In the genomic region with DNA sequence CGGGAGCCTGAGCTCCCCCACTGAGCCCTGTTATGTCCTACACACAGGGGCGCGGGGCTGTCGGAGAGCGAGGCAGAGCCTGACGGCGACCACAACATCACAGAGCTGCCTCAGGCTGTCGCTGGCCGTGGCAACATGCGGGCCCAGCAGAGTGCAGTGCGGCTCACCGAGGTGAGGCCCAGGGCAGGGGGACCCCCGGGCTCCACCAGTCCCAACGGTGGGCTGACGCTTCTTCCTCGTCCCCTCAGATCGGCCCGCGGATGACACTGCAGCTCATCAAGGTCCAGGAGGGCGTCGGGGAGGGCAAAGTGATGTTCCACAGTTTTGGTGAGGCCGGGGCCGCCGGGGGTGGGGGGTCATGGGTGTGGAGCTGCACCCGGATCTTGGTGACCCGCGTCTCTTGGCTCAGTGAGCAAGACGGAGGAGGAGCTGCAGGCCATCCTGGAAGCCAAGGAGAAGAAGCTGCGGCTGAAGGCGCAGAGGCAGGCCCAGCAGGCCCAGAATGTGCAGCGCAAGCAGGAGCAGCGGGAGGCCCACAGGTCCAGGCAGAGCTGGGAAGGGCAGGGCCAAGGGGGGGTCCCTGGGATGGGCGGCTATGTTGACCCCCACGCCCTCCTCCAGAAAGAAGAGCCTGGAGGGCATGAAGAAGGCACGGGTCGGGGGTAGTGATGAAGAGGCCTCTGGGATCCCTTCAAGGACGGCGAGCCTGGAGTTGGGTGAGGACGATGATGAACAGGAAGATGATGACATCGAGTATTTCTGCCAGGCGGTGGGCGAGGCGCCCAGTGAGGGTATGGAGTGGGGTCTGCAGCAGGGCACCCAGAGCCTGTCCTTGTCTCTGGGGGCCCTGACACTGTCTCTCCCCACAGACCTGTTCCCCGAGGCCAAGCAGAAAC, we compare ENCODE assay signal across 12 cellular contexts. TPM values are rescaled to one million over a fixed set of nuclear protein-coding genes. Genes with fewer than 3 reads are reported as not detected.
DNase-seq lines count a peak whose midpoint lies in the region; ATAC-seq, FAIRE-seq and TF ChIP-seq lines count a peak whose summit lies in the region.
"Had no signal": no experiment of that assay in that cellular context is flagged by ENCODE, and none has a peak within 500 bp of the region (broad histone marks: within the 10 kb centered on the region; RNA-seq: fewer than 3 reads in every experiment).

No MANE protein-coding gene starts in this region.

- intact Hi-C loops in GM12878 (cut with micrococcal nuclease; ENCODE audit: unreplicated experiment), result loop anchor here (5.0 kb wide), 1 partner anchor 83 kb away; no protein-coding TSS in a partner anchor

- in situ Hi-C loops in GM12878 (cut with MboI), result no loop called here

- SMC1A ChIA-PET in GM12878 (lab: Charles Lee; ENCODE audit: uncharacterized antibody, unreplicated experiment), result interaction anchor here (11.4 kb wide), 1 partner anchor 10 kb away, joined by 150 read pairs; a partner anchor contains a TSS

- peak overlapping the region; percentile 87 to 99 (median 96) for H3K27ac ChIP-seq in BLaER1 treated with 17β-estradiol and CSF1 and Interleukin-3, amounts not matched to agents 10 nM and 100 nM
- peak overlapping the region; percentile 62 for H3K27ac ChIP-seq in GM12878 (ENCODE audit: control insufficient read depth, insufficient read depth)
- H3K27ac ChIP-seq: tibial artery had no signal

- H3K9me3 ChIP-seq in BLaER1 treated with 17β-estradiol and CSF1 and Interleukin-3, amounts not matched to agents 10 nM and 100 nM (replicated peaks in 1 of 11), result no peaks in the 10 kb centered on the region
- H3K9me3 ChIP-seq in GM12878 (replicated peaks; ENCODE audit: control insufficient read depth, insufficient read depth, low read length), result no peaks in the 10 kb centered on the region
- H3K9me3 ChIP-seq: tibial artery had no signal

- DNase-seq in GM12878 (ENCODE audit: low read depth, low spot score), result no peak
- DNase-seq in NCI-H187 treated with DMSO at 0.1 percent for 48 hours (lab: John Stamatoyannopoulos, UW), result no peak
- no peak for DNase-seq in NCI-H446 treated with DMSO at 0.1 percent for 48 hours (lab: John Stamatoyannopoulos, UW)
- DNase-seq: NCI-H2081 treated with DMSO at 0.1 percent for 48 hours, retina, tibial artery had no signal

- peaks cover 61% of the 10 kb centered on the region for H3K79me2 ChIP-seq in GM12878 (ENCODE audit: control insufficient read depth, insufficient read depth, low read length)

- H4K20me1 ChIP-seq in BLaER1 treated with 17β-estradiol and CSF1 and Interleukin-3, amounts not matched to agents 10 nM and 100 nM, result peaks cover 23 to 82% (median 34%) of the 10 kb centered on the region in 11 experiments; a peak in 21 of 22 replicates
- H4K20me1 ChIP-seq in GM12878 (ENCODE audit: control insufficient read depth, insufficient read depth), result no peaks in the 10 kb centered on the region

- no peak for TF ChIP-seq EP300 in GM12878 (IDR thresholded peaks at IDR 0.05; ENCODE audit: borderline replicate concordance in 1 of 2, control insufficient read depth in 1 of 2, low read depth in 2 of 2, low read length in 2 of 2)

- H2AFZ ChIP-seq in GM12878 (ENCODE audit: control insufficient read depth, low read depth, low read length), result no peak overlapping the region

- H3K4me3 ChIP-seq in BLaER1 treated with 17β-estradiol and CSF1 and Interleukin-3, amounts not matched to agents 10 nM and 100 nM, result peak overlapping the region; percentile 42 to 96 (median 58); a peak in 19 of 20 replicates
- H3K4me3 ChIP-seq in GM12875 (ENCODE audit: low read depth, low read length) (peak overlapping the region; percentile 21), GM12878 (peak overlapping the region; percentile 51; the same call in 1 of the 2 replicates)
- H3K4me3 ChIP-seq: tibial artery had no signal

- no peaks in the 10 kb centered on the region for H3K27me3 ChIP-seq in BLaER1 treated with 17β-estradiol and CSF1 and Interleukin-3, amounts not matched to agents 10 nM and 100 nM
- no peaks in the 10 kb centered on the region for H3K27me3 ChIP-seq in GM12878 (replicated peaks in 1 of 2; ENCODE audit: control insufficient read depth in 2 of 2, insufficient read depth in 2 of 2, low read length in 1 of 2)
- H3K27me3 ChIP-seq: tibial artery had no signal

- TF ChIP-seq RAD21 in GM12878 (IDR thresholded peaks at IDR 0.05; ENCODE audit: insufficient read depth, low read depth, low read length), result no peak

- RAD21 ChIA-PET in GM12878 (lab: Charles Lee; ENCODE audit: unreplicated experiment), result interaction anchor here (1.7 to 8.6 kb wide), 2 partner anchors 10 to 83 kb away, joined by 3 to 166 read pairs; a partner anchor contains a TSS

- peak overlapping the region; percentile 81 to 99 (median 96) for H3K9ac ChIP-seq in BLaER1 treated with 17β-estradiol and CSF1 and Interleukin-3, amounts not matched to agents 10 nM and 100 nM
- no peak overlapping the region; the same call in 1 of the 2 replicates for H3K9ac ChIP-seq in GM12878 (ENCODE audit: control insufficient read depth, insufficient read depth, low read length)
- H3K9ac ChIP-seq: KMS-11 had no signal

- TF ChIP-seq POLR2A in GM12878 (IDR thresholded peaks at IDR 0.05; ENCODE audit: low read depth, low read length), result peak; percentile 57

- ATAC-seq in GM12878, result no peak
- no peak for ATAC-seq in HG03025 (IDR thresholded peaks at IDR 0.05; ENCODE audit: low FRiP score, unreplicated experiment)

- BruUV-seq in GM12878 (replicated peaks; lab: Mats Ljungman, UMichigan), result no TSS peak

- FAIRE-seq in GM12878 (lab: Jason Lieb, UNC), result no peak
- FAIRE-seq: GM19239, H54 had no signal

- peaks cover 59 to 78% (median 66%) of the 10 kb centered on the region in 11 experiments for H3K36me3 ChIP-seq in BLaER1 treated with 17β-estradiol and CSF1 and Interleukin-3, amounts not matched to agents 10 nM and 100 nM
- peaks cover 18 to 45% of the 10 kb centered on the region in 2 experiments; a peak in 3 of 4 replicates for H3K36me3 ChIP-seq in GM12878 (ENCODE audit: control insufficient read depth in 2 of 2, insufficient read depth in 2 of 2, low read length in 1 of 2)

- CTCF ChIA-PET in GM12878 (lab: Yijun Ruan, JAX), result interaction anchor here (2.0 to 9.8 kb wide), 3 partner anchors 10 to 179 kb away, joined by 8 to 171 read pairs (median 24); a partner anchor contains a TSS

- peaks cover 78 to 92% (median 86%) of the 10 kb centered on the region in 10 experiments for H3K4me1 ChIP-seq in BLaER1 treated with 17β-estradiol and CSF1 and Interleukin-3, amounts not matched to agents 10 nM and 100 nM
- H3K4me1 ChIP-seq in GM12878 (ENCODE audit: control insufficient read depth, insufficient read depth, low read length), result peaks cover 50% of the 10 kb centered on the region

- peak overlapping the region; percentile 84 to 100 (median 98) for H3K4me2 ChIP-seq in BLaER1 treated with 17β-estradiol and CSF1 and Interleukin-3, amounts not matched to agents 10 nM and 100 nM
- H3K4me2 ChIP-seq in GM12878 (ENCODE audit: control insufficient read depth, insufficient read depth), result peak overlapping the region; percentile 28

- POLR2A ChIA-PET in GM12878 (lab: Charles Lee), result interaction anchor here (0.9 to 5.4 kb wide), 4 partner anchors 8 to 179 kb away, joined by 3 to 58 read pairs (median 4); a partner anchor contains a TSS

- WGBS in GM12878 (ENCODE audit: insufficient coverage, insufficient replicate concordance, low lambda C conversion rate, missing lambda C conversion rate), result 86% methylated on average over 44 of the region's 44 CpGs

- TF ChIP-seq CTCF in GM12875 (IDR thresholded peaks at IDR 0.05; ENCODE audit: borderline replicate concordance, insufficient read depth, low read depth, low read length) (no peak), GM12878 (IDR thresholded peaks at IDR 0.05 in 2 of 3, conservative IDR thresholded peaks at IDR 0.05 in 1 of 3; ENCODE audit: control insufficient read depth in 2 of 3, extremely low read depth in 1 of 3, insufficient read depth in 1 of 3, low read depth in 3 of 3, low read length in 3 of 3) (no peak)

RNA-seq across cellular contexts. Expression of a gene that starts 1.2 kb away (rescaled TPM):
- 57.8 and 61.7 TPM in 2 replicates for total RNA-seq in GM12878 (2013; cell fraction: nucleolus; rRNA removed)
- total RNA-seq in GM12878 (2014; rRNA removed) (11.4 and 17.4 TPM in 2 replicates), GM12878 (2014; rRNA removed; fragmentation: Illumina TruSeq; extraction: Trizol) (7.4 and 8.2 TPM in 2 replicates), GM12878 (2021) (42.0 and 46.5 TPM in 2 replicates)
- polyA plus RNA-seq in GM12878 (2011; ENCODE audit: low read depth), result 5.0 TPM
- polyA plus RNA-seq in GM12878 (2011; rRNA removed) (12.5 and 26.5 TPM in 2 replicates), GM12878 (2014; fragmentation: Illumina TruSeq; extraction: Trizol) (1.2 and 4.9 TPM in 2 replicates), GM12878 (2014; fragmentation: Nextera tagmentation; extraction: Ambion mirVana) (under 1 TPM; 0.14 to 0.57 TPM), GM12878 (2014; rRNA removed) (32.5 and 39.0 TPM in 2 replicates), GM12878 (2016; fragmentation: Nextera tagmentation; extraction: Ambion mirVana) (1 to 10 TPM; 6.7 to 7.0 TPM)
- polyA plus RNA-seq in GM12878 (2011; cell fraction: cytosol; rRNA removed), result 44.1 and 69.0 TPM in 2 replicates
- 81.5 and 114 TPM in 2 replicates for polyA plus RNA-seq in GM12878 (2011; cell fraction: nucleus; rRNA removed)
- 28.3 and 37.9 TPM in 2 replicates for polyA plus RNA-seq in GM12878 (2012)
- 16.9 and 49.7 TPM in 2 replicates for polyA minus RNA-seq in GM12878 (2011; rRNA and poly(A)+ RNA removed)
- 22.1 and 26.3 TPM in 2 replicates for polyA minus RNA-seq in GM12878 (2011; cell fraction: cytosol; rRNA and poly(A)+ RNA removed)
- polyA minus RNA-seq in GM12878 (2011; cell fraction: nucleus; rRNA and poly(A)+ RNA removed), result 8.6 and 28.3 TPM in 2 replicates

RNA-seq across cellular contexts. Expression of a gene that starts 4.2 kb away (rescaled TPM):
- total RNA-seq in GM12878 (2013; cell fraction: nucleolus; rRNA removed), result 135 and 145 TPM in 2 replicates
- total RNA-seq in GM12878 (2014; rRNA removed), result 96.5 and 123 TPM in 2 replicates
- 67.6 and 68.9 TPM in 2 replicates for total RNA-seq in GM12878 (2014; rRNA removed; fragmentation: Illumina TruSeq; extraction: Trizol)
- total RNA-seq in GM12878 (2021), result 147 and 165 TPM in 2 replicates
- polyA plus RNA-seq in GM12878 (2011; ENCODE audit: low read depth), result 26.9 TPM
- polyA plus RNA-seq in GM12878 (2011; rRNA removed), result 40.1 and 92.2 TPM in 2 replicates
- 92.2 and 132 TPM in 2 replicates for polyA plus RNA-seq in GM12878 (2011; cell fraction: cytosol; rRNA removed)
- 173 and 212 TPM in 2 replicates for polyA plus RNA-seq in GM12878 (2011; cell fraction: nucleus; rRNA removed)
- polyA plus RNA-seq in GM12878 (2012), result 78.6 and 81.6 TPM in 2 replicates
- 20.3 and 65.0 TPM in 2 replicates for polyA plus RNA-seq in GM12878 (2014; fragmentation: Illumina TruSeq; extraction: Trizol)
- polyA plus RNA-seq in GM12878 (2014; fragmentation: Nextera tagmentation; extraction: Ambion mirVana), result 1 to 10 TPM; 2.1 to 7.6 TPM
- polyA plus RNA-seq in GM12878 (2014; rRNA removed), result 149 and 196 TPM in 2 replicates
- 100 to 1,000 TPM; 163 to 171 TPM for polyA plus RNA-seq in GM12878 (2016; fragmentation: Nextera tagmentation; extraction: Ambion mirVana)
- 113 and 176 TPM in 2 replicates for polyA minus RNA-seq in GM12878 (2011; rRNA and poly(A)+ RNA removed)
- 70.0 and 73.4 TPM in 2 replicates for polyA minus RNA-seq in GM12878 (2011; cell fraction: cytosol; rRNA and poly(A)+ RNA removed)
- polyA minus RNA-seq in GM12878 (2011; cell fraction: nucleus; rRNA and poly(A)+ RNA removed), result 69.6 and 130 TPM in 2 replicates

RNA-seq across cellular contexts. Expression of a gene that starts 7.8 kb away (rescaled TPM):
- 38.8 and 41.4 TPM in 2 replicates for total RNA-seq in GM12878 (2013; cell fraction: nucleolus; rRNA removed)
- total RNA-seq in GM12878 (2014; rRNA removed) (13.1 and 17.4 TPM in 2 replicates), GM12878 (2014; rRNA removed; fragmentation: Illumina TruSeq; extraction: Trizol) (6.0 and 7.2 TPM in 2 replicates), GM12878 (2021) (16.5 and 16.8 TPM in 2 replicates)
- 11.7 TPM for polyA plus RNA-seq in GM12878 (2011; ENCODE audit: low read depth)
- polyA plus RNA-seq in GM12878 (2011; rRNA removed) (10.5 and 23.6 TPM in 2 replicates), GM12878 (2014; fragmentation: Illumina TruSeq; extraction: Trizol) (2.3 and 6.6 TPM in 2 replicates), GM12878 (2014; fragmentation: Nextera tagmentation; extraction: Ambion mirVana) (under 1 TPM; 0.45 to 0.90 TPM), GM12878 (2014; rRNA removed) (18.3 and 18.9 TPM in 2 replicates), GM12878 (2016; fragmentation: Nextera tagmentation; extraction: Ambion mirVana) (1 to 10 TPM; 1.3 to 4.9 TPM)
- polyA plus RNA-seq in GM12878 (2011; cell fraction: cytosol; rRNA removed), result 40.4 and 48.7 TPM in 2 replicates
- 150 and 154 TPM in 2 replicates for polyA plus RNA-seq in GM12878 (2011; cell fraction: nucleus; rRNA removed)
- 23.2 and 29.6 TPM in 2 replicates for polyA plus RNA-seq in GM12878 (2012)
- 7.7 and 16.2 TPM in 2 replicates for polyA minus RNA-seq in GM12878 (2011; rRNA and poly(A)+ RNA removed)
- 8.8 and 10.2 TPM in 2 replicates for polyA minus RNA-seq in GM12878 (2011; cell fraction: cytosol; rRNA and poly(A)+ RNA removed)
- polyA minus RNA-seq in GM12878 (2011; cell fraction: nucleus; rRNA and poly(A)+ RNA removed), result 8.5 and 16.2 TPM in 2 replicates

RNA-seq across cellular contexts. Expression of a gene that starts 9.4 kb away (rescaled TPM):
- 95.9 and 98.0 TPM in 2 replicates for total RNA-seq in GM12878 (2013; cell fraction: nucleolus; rRNA removed)
- total RNA-seq in GM12878 (2014; rRNA removed) (356 and 362 TPM in 2 replicates), GM12878 (2014; rRNA removed; fragmentation: Illumina TruSeq; extraction: Trizol) (187 and 220 TPM in 2 replicates), GM12878 (2021) (303 and 318 TPM in 2 replicates)
- 79.2 TPM for polyA plus RNA-seq in GM12878 (2011; ENCODE audit: low read depth)
- polyA plus RNA-seq in GM12878 (2011; rRNA removed) (101 and 119 TPM in 2 replicates), GM12878 (2014; fragmentation: Illumina TruSeq; extraction: Trizol) (132 and 219 TPM in 2 replicates), GM12878 (2014; fragmentation: Nextera tagmentation; extraction: Ambion mirVana) (10 to 100 TPM; 28.0 to 48.5 TPM), GM12878 (2014; rRNA removed) (284 and 299 TPM in 2 replicates), GM12878 (2016; fragmentation: Nextera tagmentation; extraction: Ambion mirVana) (100 to 1,000 TPM; 201 to 225 TPM)
- 166 and 220 TPM in 2 replicates for polyA plus RNA-seq in GM12878 (2011; cell fraction: cytosol; rRNA removed)
- 377 and 479 TPM in 2 replicates for polyA plus RNA-seq in GM12878 (2011; cell fraction: nucleus; rRNA removed)
- 208 and 240 TPM in 2 replicates for polyA plus RNA-seq in GM12878 (2012)
- 45.5 and 84.7 TPM in 2 replicates for polyA minus RNA-seq in GM12878 (2011; rRNA and poly(A)+ RNA removed)
- polyA minus RNA-seq in GM12878 (2011; cell fraction: cytosol; rRNA and poly(A)+ RNA removed), result 47.4 and 49.3 TPM in 2 replicates
- 61.5 and 116 TPM in 2 replicates for polyA minus RNA-seq in GM12878 (2011; cell fraction: nucleus; rRNA and poly(A)+ RNA removed)

RNA-seq across cellular contexts. Expression of a gene that starts 24.2 kb away (rescaled TPM):
- total RNA-seq in GM12878 (2013; cell fraction: nucleolus; rRNA removed), result 59.9 and 73.5 TPM in 2 replicates
- total RNA-seq in GM12878 (2014; rRNA removed) (44.6 and 45.4 TPM in 2 replicates), GM12878 (2014; rRNA removed; fragmentation: Illumina TruSeq; extraction: Trizol) (30.5 and 30.7 TPM in 2 replicates), GM12878 (2021) (51.7 and 57.9 TPM in 2 replicates)
- 39.3 TPM for polyA plus RNA-seq in GM12878 (2011; ENCODE audit: low read depth)
- polyA plus RNA-seq in GM12878 (2011; rRNA removed) (53.1 and 63.7 TPM in 2 replicates), GM12878 (2014; fragmentation: Illumina TruSeq; extraction: Trizol) (41.7 and 49.6 TPM in 2 replicates), GM12878 (2014; fragmentation: Nextera tagmentation; extraction: Ambion mirVana) (10 to 100 TPM in 1 of 2 experiments, 1 to 10 TPM in 1; 8.0 to 18.3 TPM), GM12878 (2014; rRNA removed) (83.8 and 83.9 TPM in 2 replicates), GM12878 (2016; fragmentation: Nextera tagmentation; extraction: Ambion mirVana) (10 to 100 TPM; 33.6 to 36.8 TPM)
- polyA plus RNA-seq in GM12878 (2011; cell fraction: cytosol; rRNA removed), result 68.1 and 104 TPM in 2 replicates
- polyA plus RNA-seq in GM12878 (2011; cell fraction: nucleus; rRNA removed), result 400 and 422 TPM in 2 replicates
- polyA plus RNA-seq in GM12878 (2012), result 71.2 and 100 TPM in 2 replicates
- polyA minus RNA-seq in GM12878 (2011; rRNA and poly(A)+ RNA removed), result 34.3 and 50.4 TPM in 2 replicates
- 16.6 and 22.1 TPM in 2 replicates for polyA minus RNA-seq in GM12878 (2011; cell fraction: cytosol; rRNA and poly(A)+ RNA removed)
- polyA minus RNA-seq in GM12878 (2011; cell fraction: nucleus; rRNA and poly(A)+ RNA removed), result 40.0 and 54.8 TPM in 2 replicates
